Comparison of ENCODE assay signal across 21 cellular contexts in genomic region chr19:3890590-3890989, GRCh38. TPM values are rescaled to one million over a fixed set of nuclear protein-coding genes. Genes with fewer than 3 reads are reported as not detected.
DNase-seq lines count a peak whose midpoint lies in the region; ATAC-seq and TF ChIP-seq lines count a peak whose summit lies in the region.
"Had no signal": no experiment of that assay in that cellular context is flagged by ENCODE, and none has a peak within 500 bp of the region (broad histone marks: within the 10 kb centered on the region; RNA-seq: fewer than 3 reads in every experiment).

No MANE protein-coding gene starts in this region.

- H3K27ac ChIP-seq in angular gyrus (ENCODE audit: low read depth, low read length) (peak overlapping the region; percentile 10), osteoblast (ENCODE audit: low read depth, low read length) (no peak overlapping the region)
- H3K27ac ChIP-seq: BLaER1, C4-2B, GM23248 had no signal

- H3K4me2 ChIP-seq in osteoblast (ENCODE audit: insufficient read depth, low read length): no peak overlapping the region
- H3K4me2 ChIP-seq: BLaER1 had no signal

- H3K36me3 ChIP-seq in osteoblast (ENCODE audit: insufficient read depth, low read length): no peaks in the 10 kb centered on the region
- H3K36me3 ChIP-seq: BLaER1 had no signal

- H2AFZ ChIP-seq in osteoblast (ENCODE audit: low read length): no peak overlapping the region
- H2AFZ ChIP-seq: GM23248 had no signal

- no peak for ATAC-seq in HG02970 (IDR thresholded peaks at IDR 0.05; ENCODE audit: low FRiP score, unreplicated experiment)
- ATAC-seq: CD8-positive, alpha-beta T cell; HCT116 had no signal

- H3K27me3 ChIP-seq in osteoblast (ENCODE audit: insufficient read depth, low read length): no peaks in the 10 kb centered on the region
- H3K27me3 ChIP-seq: BLaER1 had no signal

- no peak for TF ChIP-seq CTCF in osteoblast (IDR thresholded peaks at IDR 0.05; ENCODE audit: extremely low read depth, low read depth, low read length)

- no peaks in the 10 kb centered on the region for H3K79me2 ChIP-seq in osteoblast (ENCODE audit: insufficient read depth, low read length)

- no peaks in the 10 kb centered on the region for H3K4me1 ChIP-seq in osteoblast (ENCODE audit: insufficient read depth, low read length)
- H3K4me1 ChIP-seq: BLaER1, Caco-2 had no signal

- no peaks in the 10 kb centered on the region for H4K20me1 ChIP-seq in osteoblast (ENCODE audit: insufficient read depth, low read length)
- H4K20me1 ChIP-seq: BLaER1 had no signal

- DNase-seq in globus pallidus (ENCODE audit: low spot score) (peak; percentile 25), medulla oblongata (ENCODE audit: extremely low spot score) (peak; percentile 3), osteoblast (ENCODE audit: insufficient read length, low spot score, missing footprints) (peak; percentile 13), dermis blood vessel endothelial cell (no peak), NCI-H2196 treated with DMSO at 0.1 percent for 48 hours (lab: John Stamatoyannopoulos, UW; ENCODE audit: unreplicated experiment) (no peak), NCI-H524 treated with DMSO at 0.1 percent for 48 hours (lab: John Stamatoyannopoulos, UW) (no peak)
- DNase-seq: Caco-2; CD4-positive, CD25-positive, alpha-beta regulatory T cell; CD8-positive, alpha-beta T cell; DMS153; DND-41; GM23248; H7 had no signal

- no peaks in the 10 kb centered on the region for H3K9me3 ChIP-seq in osteoblast (ENCODE audit: low read depth, low read length)
- H3K9me3 ChIP-seq: BLaER1, Caco-2 had no signal

- no peak overlapping the region for H3K4me3 ChIP-seq in osteoblast (ENCODE audit: insufficient read depth, low read length)
- H3K4me3 ChIP-seq: BLaER1, GM23248 had no signal

RNA-seq across cellular contexts. Expression of gene ATCAY, which starts 10.1 kb away (rescaled TPM):
- not detected in 2 replicates for total RNA-seq in osteoblast
- total RNA-seq in dermis blood vessel endothelial cell: not detected in 2 replicates
- total RNA-seq: A172; B cell; Caco-2; CD4-positive, CD25-positive, alpha-beta regulatory T cell; CD8-positive, alpha-beta T cell; GM23248 had no signal

RNA-seq across cellular contexts. Expression of gene ZFR2, which starts 21.8 kb away (rescaled TPM):
- total RNA-seq in osteoblast: not detected in 2 replicates
- total RNA-seq in dermis blood vessel endothelial cell: 0.17 TPM in 1 of 2 replicates, not detected in the other
- total RNA-seq: A172; Caco-2; CD4-positive, CD25-positive, alpha-beta regulatory T cell; GM23248 had no signal

RNA-seq across cellular contexts. Expression of gene NMRK2, which starts 42.3 kb away (rescaled TPM):
- not detected in 2 replicates for total RNA-seq in osteoblast
- total RNA-seq in dermis blood vessel endothelial cell: not detected in 2 replicates
- total RNA-seq: A172; A673; B cell; Caco-2; CD4-positive, CD25-positive, alpha-beta regulatory T cell; CD8-positive, alpha-beta T cell; GM23248 had no signal

Comparison
In these comparisons a context has a peak if more than half of its experiments do, and no peak if none do; other contexts are left out.
1. DNase-seq: peak in globus pallidus (single experiment), medulla oblongata (single experiment) and osteoblast (single experiment); none in dermis blood vessel endothelial cell (single experiment), NCI-H2196 treated with DMSO at 0.1 percent for 48 hours (single experiment) and NCI-H524 treated with DMSO at 0.1 percent for 48 hours (single experiment).